Comparison of ENCODE assay signal across 13 cellular contexts in the genomic region with DNA sequence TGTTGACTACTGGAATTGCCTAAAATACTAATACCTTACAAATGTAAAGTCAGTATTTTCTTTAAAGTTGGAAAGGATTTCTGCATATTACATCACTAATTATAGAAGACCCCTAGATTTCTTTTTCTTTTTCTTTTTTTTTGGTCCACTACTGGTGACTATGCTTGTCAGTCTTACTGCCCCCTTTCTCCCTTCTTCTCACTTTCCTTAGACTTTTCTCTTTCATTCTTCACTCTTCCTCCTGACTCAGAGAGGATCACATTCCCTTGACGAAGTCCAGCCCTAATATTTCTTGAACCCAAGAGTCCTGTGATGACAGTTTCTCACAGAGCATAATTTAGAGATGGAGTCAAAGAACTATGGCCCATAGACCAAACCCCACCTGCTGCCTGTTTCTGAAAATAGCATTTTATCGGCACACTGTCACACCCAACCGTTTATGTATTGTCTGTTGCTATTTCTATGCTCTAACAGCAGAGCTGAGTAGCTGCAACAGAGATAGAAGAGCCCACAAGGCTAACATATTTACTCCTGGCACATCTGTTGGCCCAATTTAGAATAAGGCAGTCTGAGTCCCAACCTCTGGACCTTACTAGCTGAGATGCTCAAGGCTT.
"Had no signal": no experiment of that assay in that cellular context is flagged by ENCODE, and none has a peak within 500 bp of the region (broad histone marks: within the 10 kb centered on the region; RNA-seq: fewer than 3 reads in every experiment).

No MANE protein-coding gene starts in this region.

- H3K9me3 ChIP-seq: adrenal gland, breast epithelium, ovary, psoas muscle had no signal

- H3K27me3 ChIP-seq: adrenal gland, breast epithelium, ovary had no signal

- H3K4me1 ChIP-seq: adrenal gland, breast epithelium, psoas muscle had no signal

- H3K36me3 ChIP-seq: adrenal gland, breast epithelium, ovary had no signal

- H3K27ac ChIP-seq: adrenal gland, breast epithelium, coronary artery, ovary, psoas muscle had no signal

- DNase-seq: activated CD4-positive, alpha-beta T cell treated with anti-CD3 and anti-CD28 coated beads for 1 hour; activated CD8-positive, alpha-beta memory T cell treated with anti-CD3 and anti-CD28 coated beads, Interleukin-2, amount 50 U/mL, for 48 hours; activated gamma-delta T cell; glutamatergic neuron; psoas muscle; right cardiac atrium; stimulated activated CD4-positive, alpha-beta T cell treated with anti-CD3 and anti-CD28 coated beads, Interleukin-4, amount 100 ng/mL, for 4 hours; stimulated activated naive B cell treated with anti-CD40 and anti-IgM and Interleukin-4, amounts not matched to agents 10 μg/mL and 1 μg/mL and 100 μg/mL, for 72 hours had no signal

- H3K4me3 ChIP-seq: adrenal gland, breast epithelium, coronary artery, lung, ovary, psoas muscle had no signal
